In the genomic region with DNA sequence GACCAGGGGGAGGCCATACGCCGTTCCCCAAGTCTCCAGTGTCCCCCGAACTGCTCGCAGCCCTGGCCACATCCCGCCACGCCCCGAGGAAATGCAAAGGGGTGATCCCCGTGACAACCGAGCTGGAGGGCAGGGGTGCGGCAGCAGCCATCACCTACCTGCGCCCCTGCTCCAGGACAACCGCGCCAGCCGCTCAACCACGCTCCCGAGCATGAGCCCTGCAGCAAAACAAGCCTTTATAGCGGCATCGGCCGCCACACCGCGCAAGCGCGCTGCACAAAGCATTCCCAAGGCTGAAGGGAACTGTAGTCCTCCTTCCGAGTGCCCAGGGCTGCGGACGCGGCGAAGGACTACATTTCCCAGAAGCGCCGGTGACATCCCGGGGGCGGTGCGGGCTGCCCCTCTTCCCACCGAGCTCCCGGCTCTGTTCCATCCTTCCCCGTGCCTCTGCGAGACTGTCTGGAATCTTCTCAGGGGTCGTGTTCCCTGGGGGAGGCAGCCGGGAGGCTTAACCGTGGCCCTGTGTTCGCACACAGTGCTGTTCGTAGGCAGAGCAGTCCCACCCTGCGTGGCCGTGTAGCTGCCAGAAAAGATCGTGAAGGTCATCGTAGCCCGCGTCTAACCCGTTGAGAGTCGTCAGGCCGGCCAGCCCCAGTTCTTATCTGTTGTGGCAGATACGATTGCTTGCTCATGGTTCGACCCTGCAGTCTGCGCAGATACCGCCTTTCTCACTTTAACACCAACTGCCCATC, we compare ENCODE assay signal across 8 cellular contexts. TPM values are rescaled to one million over a fixed set of nuclear protein-coding genes. Genes with fewer than 3 reads are reported as not detected.
DNase-seq lines count a peak whose midpoint lies in the region; ATAC-seq and TF ChIP-seq lines count a peak whose summit lies in the region.

A gene (minus strand): TSS at position 213 of the 752 bp plus-strand sequence. CDS start 3,492 bp downstream, outside the sequence.

- DNase-seq in AG09319 (ENCODE audit: extremely low read depth, low read depth) = peak; percentile 83
- peak; percentile 98 for DNase-seq in NCI-H345 treated with DMSO at 0.1 percent for 48 hours (lab: John Stamatoyannopoulos, UW; ENCODE audit: unreplicated experiment)
- peak; percentile 73 to 81 for DNase-seq in cerebellar nuclear complex (lab: John Stamatoyannopoulos, UW)
- DNase-seq in kidney epithelial cell (ENCODE audit: low read depth) = peak; percentile 71
- peak; percentile 62 to 78 for DNase-seq in stimulated activated CD4-positive, alpha-beta T cell treated with anti-CD3 and anti-CD28 coated beads, Interleukin-15, amount 100 ng/mL, for 48 hours (ENCODE audit: low read depth in 2 of 2)

- H3K36me3 ChIP-seq in kidney epithelial cell (ENCODE audit: control insufficient read depth, insufficient read depth, low read length) = no peaks in the 10 kb centered on the region

- ATAC-seq in GM19025 (IDR thresholded peaks at IDR 0.05; ENCODE audit: low read depth, unreplicated experiment) (peak; percentile 97), HG03342 (IDR thresholded peaks at IDR 0.05; ENCODE audit: unreplicated experiment) (peak; percentile 96)
- ATAC-seq in activated CD4-positive, CD25-positive, alpha-beta regulatory T cell treated with anti-CD3 and anti-CD28 coated beads, Interleukin-2, amount 50 U/mL, for 24 hours = peak; percentile 96 to 98

- TF ChIP-seq CTCF in AG09319 (IDR thresholded peaks at IDR 0.05; ENCODE audit: low read depth, low read length) (no peak), kidney epithelial cell (IDR thresholded peaks at IDR 0.05; ENCODE audit: insufficient read depth, low read length, poor library complexity, severe bottlenecking) (peak; percentile 21)

- no peaks in the 10 kb centered on the region for H3K27me3 ChIP-seq in kidney epithelial cell (ENCODE audit: control insufficient read depth, insufficient read depth, low read length)

- H3K4me3 ChIP-seq in kidney epithelial cell (ENCODE audit: low read depth, low read length) = peak within 1 kb of the TSS; percentile 99

RNA-seq across cellular contexts. Expression of the gene that starts here (rescaled TPM):
- 9.1 and 14.3 TPM in 2 replicates for total RNA-seq in kidney epithelial cell

Comparison
In these comparisons a context has a peak if more than half of its experiments do, and no peak if none do; other contexts are left out.
1. Peak in every context shown above with its lines: DNase-seq, ATAC-seq and H3K4me3 ChIP-seq.